ENCODE assay signal across 7 cellular contexts in the genomic region with DNA sequence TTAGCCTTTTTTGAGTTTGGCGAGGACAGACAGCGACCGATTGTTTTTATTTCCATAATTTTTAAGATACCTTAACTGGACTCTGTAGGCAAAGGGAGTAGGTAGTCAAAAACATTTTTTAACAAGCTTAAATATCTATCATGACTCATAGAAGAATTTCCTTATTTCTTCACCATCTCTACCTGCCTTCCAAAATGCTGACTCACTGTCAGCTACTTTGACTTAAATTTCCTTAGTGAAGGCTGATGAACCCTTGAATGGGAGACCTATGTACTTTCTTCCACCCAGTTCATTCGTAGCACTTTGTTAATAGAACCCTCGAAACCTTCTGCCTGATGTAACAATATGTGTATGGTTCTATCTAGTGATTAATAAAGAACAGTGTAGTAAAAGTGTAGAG. TPM values are rescaled to one million over a fixed set of nuclear protein-coding genes. Genes with fewer than 3 reads are reported as not detected.
A peak's percentile ranks its signal among the peaks of the same experiment; 100 is the strongest.
DNase-seq lines count a peak whose midpoint lies in the region; ATAC-seq, FAIRE-seq and TF ChIP-seq lines count a peak whose summit lies in the region.

No MANE protein-coding gene starts in this region.

- H3K9me3 ChIP-seq in Panc1 (ENCODE audit: control insufficient read depth, insufficient read depth, low read depth, low read length) (no peaks in the 10 kb centered on the region), gastrocnemius medialis (no peaks in the 10 kb centered on the region)

- H3K36me3 ChIP-seq in Panc1 (ENCODE audit: control insufficient read depth, insufficient read depth, low read length) (no peaks in the 10 kb centered on the region; the same call in 1 of the 2 replicates), gastrocnemius medialis (no peaks in the 10 kb centered on the region)

- no TSS peak for BruUV-seq in Panc1 (replicated peaks; lab: Mats Ljungman, UMichigan)

- H3K27me3 ChIP-seq in Panc1 (ENCODE audit: control insufficient read depth, insufficient read depth, low read length) (no peaks in the 10 kb centered on the region), gastrocnemius medialis (no peaks in the 10 kb centered on the region)

- TF ChIP-seq CTCF in Panc1 (IDR thresholded peaks at IDR 0.05) (no peak), gastrocnemius medialis (IDR thresholded peaks at IDR 0.05 in 4 of 5, conservative IDR thresholded peaks at IDR 0.05 in 1 of 5) (no peak)

- H3K27ac ChIP-seq in Panc1 (ENCODE audit: low read length) (peak overlapping the region; percentile 99), gastrocnemius medialis (peak overlapping the region; percentile 91 to 93 (median 92))

- no peak for ATAC-seq in Panc1
- ATAC-seq in esophagus mucosa: peak; percentile 80
- ATAC-seq in gastrocnemius medialis: no peak

- intact Hi-C loops in Panc1 (cut with micrococcal nuclease; ENCODE audit: unreplicated experiment): loop anchor here (10.0 kb wide), 1 partner anchor 420 kb away; a partner anchor contains a TSS
- intact Hi-C loops in gastrocnemius medialis (cut with DNase I; ENCODE audit: low total_unique reads): loop anchor here (10.0 kb wide), 1 partner anchor 460 kb away; a partner anchor contains a TSS

- in situ Hi-C loops in Panc1 (cut with HindIII; ENCODE audit: low pct_unique_long_range_greater_than_20kb, low sequenced_read_pairs): no loop called here
- in situ Hi-C loops in gastrocnemius medialis (cut with MboI; ENCODE audit: low sequenced_read_pairs in 4 of 4): no loop called here

- H3K4me3 ChIP-seq in Panc1 (ENCODE audit: low read depth in 2 of 2, low read length in 2 of 2) (peak overlapping the region in 1 of 2 experiments; percentile 85; a peak in 3 of 4 replicates), gastrocnemius medialis (peak overlapping the region; percentile 75 to 97 (median 87))

- CTCF ChIA-PET in Panc1 (lab: Charles Lee): no interaction called here

- DNase-seq in H54 (ENCODE audit: insufficient read length, low spot score) (no peak), Panc1 (ENCODE audit: low read depth, low spot score) (no peak), gastrocnemius medialis (no peak), nucleus accumbens (lab: John Stamatoyannopoulos, UW) (no peak), C1 segment of cervical spinal cord (lab: John Stamatoyannopoulos, UW) (no peak), T-helper 1 cell (no peak)

- POLR2A ChIA-PET in Panc1 (lab: Charles Lee): interaction anchor here (0.6 kb wide), 1 partner anchor 51 kb away, joined by 4 read pairs; no protein-coding TSS in a partner anchor

- TF ChIP-seq POLR2A in H54 (IDR thresholded peaks at IDR 0.05; ENCODE audit: low read depth, low read length) (no peak), gastrocnemius medialis (IDR thresholded peaks at IDR 0.05) (no peak)

- peak; percentile 52 for FAIRE-seq in H54 (lab: Jason Lieb, UNC)

- H3K4me1 ChIP-seq in Panc1 (ENCODE audit: control insufficient read depth, insufficient read depth, low read length) (peaks cover 29% of the 10 kb centered on the region), gastrocnemius medialis (peaks cover 10 to 18% of the 10 kb centered on the region in 2 donors)

RNA-seq across cellular contexts. Expression of a gene that starts 1.1 kb away (rescaled TPM):
- total RNA-seq in Panc1 (2021; ENCODE audit: unreplicated experiment): 44.8 TPM
- polyA plus RNA-seq in Panc1 (2012; ENCODE audit: insufficient read length): 23.7 TPM
- 20.8 TPM for total RNA-seq in esophagus mucosa
- total RNA-seq in gastrocnemius medialis: 1 to 10 TPM; 4.0 to 5.3 (median 4.5) TPM
